8 cellular contexts compared by ENCODE assay signal in genomic region chrX:154097597-154098541, GRCh38.
DNase-seq lines count a peak whose midpoint lies in the region; ATAC-seq lines count a peak whose summit lies in the region.

Gene MECP2, minus strand, starts transcription at chrX:154097717.

- ATAC-seq in GM18508 (IDR thresholded peaks at IDR 0.05; ENCODE audit: insufficient read depth, unreplicated experiment) (peak; percentile 44), HG02981 (IDR thresholded peaks at IDR 0.05; ENCODE audit: unreplicated experiment) (peak; percentile 89)

- DNase-seq in NCI-H2029 treated with DMSO at 0.1 percent for 48 hours (lab: John Stamatoyannopoulos, UW) = peak; percentile 58
- peak; percentile 76 for DNase-seq in T1000 (lab: John Stamatoyannopoulos, UW)
- peak; percentile 97 for DNase-seq in astrocyte of the hippocampus (ENCODE audit: low read depth, low spot score)
- peak; percentile 80 to 88 for DNase-seq in hippocampal formation (lab: John Stamatoyannopoulos, UW)
- peak; percentile 88 for DNase-seq in retina
- DNase-seq in cortex of kidney (lab: John Stamatoyannopoulos, UW) = no peak
